ENCODE assay signal across 10 cellular contexts in genomic region chr10:69093933-69094332, GRCh38. TPM values are rescaled to one million over a fixed set of nuclear protein-coding genes. Genes with fewer than 3 reads are reported as not detected.
DNase-seq lines count a peak whose midpoint lies in the region; ATAC-seq, FAIRE-seq and TF ChIP-seq lines count a peak whose summit lies in the region.
"Had no signal": no experiment of that assay in that cellular context is flagged by ENCODE, and none has a peak within 500 bp of the region (broad histone marks: within the 10 kb centered on the region; RNA-seq: fewer than 3 reads in every experiment).

No MANE protein-coding gene starts in this region.

- H3K4me2 ChIP-seq in K562 (ENCODE audit: insufficient read depth, low read length), result no peak overlapping the region
- no peak overlapping the region for H3K4me2 ChIP-seq in mesenchymal stem cell (ENCODE audit: low read length, poor library complexity, severe bottlenecking)

- no peaks in the 10 kb centered on the region for H3K9me1 ChIP-seq in K562 (ENCODE audit: control insufficient read depth, insufficient read depth, low read length)

- H3K36me3 ChIP-seq in CD4-positive, alpha-beta memory T cell (ENCODE audit: insufficient read depth, low read length), result peaks cover 11% of the 10 kb centered on the region
- H3K36me3 ChIP-seq in K562 (ENCODE audit: control insufficient read depth, insufficient read depth, low read length), result peaks cover 20% of the 10 kb centered on the region; the same call in 2 of the 3 replicates
- H3K36me3 ChIP-seq in mesenchymal stem cell (ENCODE audit: control insufficient read depth in 1 of 2, insufficient read depth in 2 of 2, low read depth in 1 of 2, low read length in 2 of 2), result no peaks in the 10 kb centered on the region

- H3K14ac ChIP-seq in mesenchymal stem cell (ENCODE audit: low read length in 2 of 2), result no peak overlapping the region

- no peak overlapping the region for H4K91ac ChIP-seq in mesenchymal stem cell (ENCODE audit: low read length)

- no peak for TF ChIP-seq EP300 in Ishikawa (IDR thresholded peaks at IDR 0.05; ENCODE audit: borderline replicate concordance)
- TF ChIP-seq EP300 in K562 (IDR thresholded peaks at IDR 0.05; ENCODE audit: low read length), result no peak

- no peak overlapping the region for H2AK5ac ChIP-seq in mesenchymal stem cell (ENCODE audit: low read length, severe bottlenecking)

- peak overlapping the region in 6 of 7 donors; percentile 60 to 98 (median 90) for H3K27ac Mint-ChIP-seq in CD4-positive, alpha-beta memory T cell
- no peak overlapping the region for H3K27ac Mint-ChIP-seq in WTC11

- H3K9ac ChIP-seq in K562 (ENCODE audit: insufficient read depth in 1 of 2, low read depth in 2 of 2, low read length in 2 of 2) (no peak overlapping the region), mesenchymal stem cell (ENCODE audit: low read length) (peak overlapping the region; percentile 14)

- 82% methylated on average over 1 of the region's 1 CpG for WGBS in K562 (ENCODE audit: insufficient coverage, low coverage, missing lambda C conversion rate)
- 86% methylated on average over 1 of the region's 1 CpG for WGBS in mesenchymal stem cell

- H3K23ac ChIP-seq in mesenchymal stem cell (ENCODE audit: low read length in 2 of 2), result no peak overlapping the region

- no peaks in the 10 kb centered on the region for H3K9me3 Mint-ChIP-seq in CD4-positive, alpha-beta memory T cell
- H3K9me3 Mint-ChIP-seq in WTC11, result no peaks in the 10 kb centered on the region
- H3K9me3 Mint-ChIP-seq: naive thymus-derived CD8-positive, alpha-beta T cell had no signal

- no peak overlapping the region for H2AFZ ChIP-seq in K562 (ENCODE audit: low read depth, low read length)
- H2AFZ ChIP-seq in mesenchymal stem cell (ENCODE audit: low read depth, low read length), result no peak overlapping the region

- CTCF ChIA-PET in CD4-positive, alpha-beta memory T cell (lab: Charles Lee; ENCODE audit: partially characterized antibody), result interaction anchor here (0.8 to 7.6 kb wide), 26 partner anchors 10 to 314 kb away, joined by 3 to 228 read pairs (median 5); partner anchors contain the start of genes DDX21 and KIFBP
- CTCF ChIA-PET in K562 (lab: Yijun Ruan, JAX; ENCODE audit: low intra/inter-chr PET ratio), result interaction anchor here (0.5 to 4.2 kb wide), 15 partner anchors 29 to 414 kb away, joined by 3 to 84 read pairs (median 4); partner anchors contain the start of genes DDX21 and VPS26A
- CTCF ChIA-PET in WTC11 (lab: Charles Lee), result interaction anchor here (1.1 to 2.8 kb wide), 6 partner anchors 34 to 113 kb away, joined by 4 to 14 read pairs (median 5); no protein-coding TSS in a partner anchor

- H3K4ac ChIP-seq in mesenchymal stem cell (ENCODE audit: low read depth in 1 of 2, low read length in 2 of 2), result no peak overlapping the region

- no peak overlapping the region for H2BK5ac ChIP-seq in mesenchymal stem cell (ENCODE audit: low read depth, low read length, poor library complexity, severe bottlenecking)

- in situ Hi-C loops in K562 (cut with MboI), result no loop called here

- peaks cover 12% of the 10 kb centered on the region for H3K79me1 ChIP-seq in mesenchymal stem cell (replicated peaks; ENCODE audit: low read length, poor library complexity, severe bottlenecking)

- H2BK12ac ChIP-seq in mesenchymal stem cell (ENCODE audit: low read length in 2 of 2), result no peak overlapping the region

- TF ChIP-seq RAD21 in Ishikawa (IDR thresholded peaks at IDR 0.05; ENCODE audit: low read depth), result peak; percentile 17
- TF ChIP-seq RAD21 in K562 (CRISPR knock-in tag; conservative IDR thresholded peaks at IDR 0.05 in 1 of 2, IDR thresholded peaks at IDR 0.05 in 1 of 2), result peak; percentile 39 to 53

- no peak overlapping the region for H2BK15ac ChIP-seq in mesenchymal stem cell (ENCODE audit: low read depth, poor library complexity, severe bottlenecking)

- no peak overlapping the region for H3K4me3 ChIP-seq in CD4-positive, alpha-beta memory T cell (ENCODE audit: low read length in 2 of 2)
- H3K4me3 ChIP-seq in K562, result no peak overlapping the region
- H3K4me3 ChIP-seq in mesenchymal stem cell (ENCODE audit: insufficient read depth in 1 of 2, low read depth in 1 of 2, low read length in 2 of 2), result no peak overlapping the region
- H3K4me3 ChIP-seq: suprapubic skin had no signal

- peak; percentile 20; the same call in 2 of the 3 replicates for ATAC-seq in K562
- ATAC-seq in HG02642 (IDR thresholded peaks at IDR 0.05; ENCODE audit: poor library complexity, unreplicated experiment), result no peak
- ATAC-seq in WTC11, result no peak

- H4K20me1 ChIP-seq in K562 (replicated peaks; ENCODE audit: control insufficient read depth, insufficient read depth, low read length), result no peaks in the 10 kb centered on the region

- no peak for TF ChIP-seq POLR2A in K562 (conservative IDR thresholded peaks at IDR 0.05)

- H3K18ac ChIP-seq in mesenchymal stem cell (ENCODE audit: low read depth in 1 of 2, low read length in 2 of 2), result no peak overlapping the region

- no peak overlapping the region for H4K8ac ChIP-seq in mesenchymal stem cell (ENCODE audit: low read length)

- peaks cover 8 to 44% of the 10 kb centered on the region in 2 donors for H3K36me3 Mint-ChIP-seq in CD4-positive, alpha-beta memory T cell
- no peaks in the 10 kb centered on the region for H3K36me3 Mint-ChIP-seq in WTC11

- H3K27ac ChIP-seq in CD4-positive, alpha-beta memory T cell (ENCODE audit: low read depth, low read length), result peak overlapping the region; percentile 64
- no peak overlapping the region for H3K27ac ChIP-seq in K562 (ENCODE audit: extremely low read depth, low read depth, low read length)
- no peak overlapping the region for H3K27ac ChIP-seq in mesenchymal stem cell (ENCODE audit: low read length, poor library complexity, severe bottlenecking)
- H3K27ac ChIP-seq: suprapubic skin had no signal

- POLR2A ChIA-PET in CD4-positive, alpha-beta memory T cell (lab: Charles Lee; ENCODE audit: partially characterized antibody), result interaction anchor here (0.8 to 5.7 kb wide), 4 partner anchors 22 to 102 kb away, joined by 3 to 56 read pairs (median 4); no protein-coding TSS in a partner anchor
- POLR2A ChIA-PET in K562 (lab: Yijun Ruan, JAX) (interaction anchor here (1.2 to 3.0 kb wide), 6 partner anchors 12 to 125 kb away, joined by 3 to 12 read pairs (median 3); no protein-coding TSS in a partner anchor), WTC11 (lab: Charles Lee) (no interaction called here)

- H3K4me3 Mint-ChIP-seq in CD4-positive, alpha-beta memory T cell, result peak overlapping the region in 1 of 8 donors; percentile 76
- no peak overlapping the region for H3K4me3 Mint-ChIP-seq in WTC11

- no TSS peak for BruUV-seq in K562 (replicated peaks; lab: Mats Ljungman, UMichigan)

- H3K27me3 Mint-ChIP-seq in CD4-positive, alpha-beta memory T cell, result peaks cover 0 to under 1% of the 10 kb centered on the region in 2 donors
- H3K27me3 Mint-ChIP-seq in WTC11 (ENCODE audit: low read depth), result no peaks in the 10 kb centered on the region
- H3K27me3 Mint-ChIP-seq: naive thymus-derived CD8-positive, alpha-beta T cell had no signal

- H3K4me1 Mint-ChIP-seq in CD4-positive, alpha-beta memory T cell, result peaks cover 36 to 68% (median 50%) of the 10 kb centered on the region in 4 donors
- no peaks in the 10 kb centered on the region for H3K4me1 Mint-ChIP-seq in WTC11

- H3K79me2 ChIP-seq in K562 (ENCODE audit: control insufficient read depth, insufficient read depth, low read length), result peaks cover 74% of the 10 kb centered on the region

- peaks cover 56% of the 10 kb centered on the region for H3K4me1 ChIP-seq in CD4-positive, alpha-beta memory T cell (ENCODE audit: insufficient read depth, low read length)
- H3K4me1 ChIP-seq in K562 (replicated peaks in 1 of 2; ENCODE audit: control insufficient read depth in 2 of 2, insufficient read depth in 2 of 2, low read length in 2 of 2), result peaks cover 0 to 17% of the 10 kb centered on the region in 2 experiments; a peak in 2 of 5 replicates
- H3K4me1 ChIP-seq in mesenchymal stem cell (ENCODE audit: control insufficient read depth, insufficient read depth, low read depth, low read length), result peaks cover 4% of the 10 kb centered on the region

- no peak overlapping the region for H2BK120ac ChIP-seq in mesenchymal stem cell (ENCODE audit: low read depth, low read length)

- intact Hi-C loops in CD4-positive, alpha-beta memory T cell (cut with micrococcal nuclease), result loop anchor here (1.0 to 2.0 kb wide), 6 partner anchors 29 to 413 kb away; partner anchors contain the start of gene KIFBP
- intact Hi-C loops in K562 (cut with micrococcal nuclease), result loop anchor here (1.0 to 5.0 kb wide), 7 partner anchors 29 to 318 kb away; partner anchors contain the start of genes DDX50 and KIFBP

- TF ChIP-seq CTCF in K562 (IDR thresholded peaks at IDR 0.05 in 2 of 3, conservative IDR thresholded peaks at IDR 0.05 in 1 of 3; ENCODE audit: insufficient read depth in 2 of 3, low read depth in 1 of 3, low read length in 3 of 3) (peak in 2 of 3 experiments; percentile 42 to 50; a peak in 3 of 6 replicates), WTC11 (IDR thresholded peaks at IDR 0.05) (no peak)

- no peak for FAIRE-seq in K562 (lab: Jason Lieb, UNC)

- no peak for DNase-seq in CD4-positive, alpha-beta memory T cell
- DNase-seq in K562 (ENCODE audit: extremely low read depth in 1 of 4, low spot score in 3 of 4) (peak in 3 of 4 experiments; percentile 48 to 61 (median 48)), mesenchymal stem cell (no peak), AG20443 (ENCODE audit: low spot score) (no peak), SKM-1 treated with dmso at 0.1 percent for 144 hours (lab: John Stamatoyannopoulos, UW; ENCODE audit: unreplicated experiment) (no peak), WTC11 (ENCODE audit: low spot score) (no peak)

- no peaks in the 10 kb centered on the region for H3K9me3 ChIP-seq in CD4-positive, alpha-beta memory T cell (ENCODE audit: control insufficient read depth in 1 of 2, low read length in 2 of 2)
- H3K9me3 ChIP-seq in K562 (replicated peaks; ENCODE audit: control insufficient read depth, insufficient read depth, low read depth, low read length) (no peaks in the 10 kb centered on the region), mesenchymal stem cell (ENCODE audit: control insufficient read depth, low read length) (no peaks in the 10 kb centered on the region)
- H3K9me3 ChIP-seq: suprapubic skin had no signal

- H3K27me3 ChIP-seq in CD4-positive, alpha-beta memory T cell (ENCODE audit: insufficient read depth, low read length), result no peaks in the 10 kb centered on the region
- no peaks in the 10 kb centered on the region for H3K27me3 ChIP-seq in K562 (ENCODE audit: control insufficient read depth in 2 of 2, insufficient read depth in 2 of 2, low read length in 2 of 2)
- H3K27me3 ChIP-seq in mesenchymal stem cell (ENCODE audit: control insufficient read depth in 1 of 2, insufficient read depth in 1 of 2, low read length in 2 of 2), result no peaks in the 10 kb centered on the region
- H3K27me3 ChIP-seq: suprapubic skin had no signal

RNA-seq across cellular contexts. Expression of gene SRGN, which starts 6.0 kb away (rescaled TPM):
- 100 to 1,000 TPM; 122 to 133 TPM for total RNA-seq in CD4-positive, alpha-beta memory T cell
- polyA plus RNA-seq in CD4-positive, alpha-beta memory T cell, result 100 to 1,000 TPM; 168 to 298 TPM
- 88.1 and 137 TPM in 2 replicates for total RNA-seq in K562 (2011; cell fraction: chromatin; rRNA removed; ENCODE audit: low replicate concordance)
- total RNA-seq in K562 (2011; cell fraction: nucleolus; rRNA removed), result 154 and 205 TPM in 2 replicates
- 184 and 200 TPM in 2 replicates for total RNA-seq in K562 (2011; cell fraction: nucleoplasm; rRNA removed)
- total RNA-seq in K562 (2014; rRNA removed) (147 and 180 TPM in 2 replicates), K562 (2014; rRNA removed; fragmentation: Illumina TruSeq; extraction: Trizol) (256 and 289 TPM in 2 replicates), K562 (2015; rRNA removed; fragmentation: Illumina TruSeq; extraction: Trizol) (149 and 165 TPM in 2 replicates), K562 (2021) (173 and 193 TPM in 2 replicates), WTC11 (2021) (1.2 to 1.4 TPM (median 1.3 TPM) in 3 replicates)
- polyA plus RNA-seq in K562 (2011; rRNA removed) (124 and 136 TPM in 2 replicates), K562 (2014; fragmentation: Illumina TruSeq; extraction: Trizol) (259 and 284 TPM in 2 replicates), K562 (2014; fragmentation: Nextera tagmentation; extraction: Ambion mirVana) (100 to 1,000 TPM; 275 to 304 TPM), K562 (2014; rRNA removed) (169 and 189 TPM in 2 replicates)
- 61.8 and 105 TPM in 2 replicates for polyA plus RNA-seq in K562 (2011; cell fraction: cytosol; rRNA removed)
- 20.2 and 32.5 TPM in 2 replicates for polyA plus RNA-seq in K562 (2011; cell fraction: nucleus; rRNA removed)
- polyA plus RNA-seq in K562 (2012), result 208 and 216 TPM in 2 replicates
- polyA minus RNA-seq in K562 (2011; rRNA and poly(A)+ RNA removed), result 80.5 and 89.5 TPM in 2 replicates
- 42.2 and 44.1 TPM in 2 replicates for polyA minus RNA-seq in K562 (2011; cell fraction: cytosol; rRNA and poly(A)+ RNA removed)
- 5.8 and 12.2 TPM in 2 replicates for polyA minus RNA-seq in K562 (2011; cell fraction: nucleus; rRNA and poly(A)+ RNA removed)
- 1.1 TPM for polyA plus RNA-seq in mesenchymal stem cell (2013, experiment 1 of 2)
- 1.1 TPM for polyA plus RNA-seq in mesenchymal stem cell (2013, experiment 2 of 2)

RNA-seq across cellular contexts. Expression of gene VPS26A, which starts 30.0 kb away (rescaled TPM):
- total RNA-seq in CD4-positive, alpha-beta memory T cell, result 10 to 100 TPM; 31.7 to 35.9 TPM
- polyA plus RNA-seq in CD4-positive, alpha-beta memory T cell, result 10 to 100 TPM; 34.7 to 37.4 TPM
- 5.9 and 44.1 TPM in 2 replicates for total RNA-seq in K562 (2011; cell fraction: chromatin; rRNA removed; ENCODE audit: low replicate concordance)
- total RNA-seq in K562 (2011; cell fraction: nucleolus; rRNA removed), result 3.3 and 5.4 TPM in 2 replicates
- 12.9 and 27.5 TPM in 2 replicates for total RNA-seq in K562 (2011; cell fraction: nucleoplasm; rRNA removed)
- total RNA-seq in K562 (2014; rRNA removed), result 41.7 and 47.1 TPM in 2 replicates
- total RNA-seq in K562 (2014; rRNA removed; fragmentation: Illumina TruSeq; extraction: Trizol), result 61.6 and 78.9 TPM in 2 replicates
- 52.7 and 58.7 TPM in 2 replicates for total RNA-seq in K562 (2015; rRNA removed; fragmentation: Illumina TruSeq; extraction: Trizol)
- 80.9 and 83.1 TPM in 2 replicates for total RNA-seq in K562 (2021)
- 36.9 and 64.0 TPM in 2 replicates for polyA plus RNA-seq in K562 (2011; rRNA removed)
- 4.7 and 13.5 TPM in 2 replicates for polyA plus RNA-seq in K562 (2011; cell fraction: cytosol; rRNA removed)
- polyA plus RNA-seq in K562 (2011; cell fraction: nucleus; rRNA removed), result 4.1 and 7.3 TPM in 2 replicates
- 70.0 and 81.1 TPM in 2 replicates for polyA plus RNA-seq in K562 (2012)
- 81.9 and 85.9 TPM in 2 replicates for polyA plus RNA-seq in K562 (2014; fragmentation: Illumina TruSeq; extraction: Trizol)
- 100 to 1,000 TPM; 117 to 137 TPM for polyA plus RNA-seq in K562 (2014; fragmentation: Nextera tagmentation; extraction: Ambion mirVana)
- 63.2 and 69.3 TPM in 2 replicates for polyA plus RNA-seq in K562 (2014; rRNA removed)
- 40.8 and 41.4 TPM in 2 replicates for polyA minus RNA-seq in K562 (2011; rRNA and poly(A)+ RNA removed)
- polyA minus RNA-seq in K562 (2011; cell fraction: cytosol; rRNA and poly(A)+ RNA removed), result 18.8 and 21.5 TPM in 2 replicates
- polyA minus RNA-seq in K562 (2011; cell fraction: nucleus; rRNA and poly(A)+ RNA removed), result 2.8 and 6.4 TPM in 2 replicates
- polyA plus RNA-seq in mesenchymal stem cell (2013, experiment 1 of 2), result 60.4 TPM
- polyA plus RNA-seq in mesenchymal stem cell (2013, experiment 2 of 2), result 65.4 TPM
- 34.2 to 39.4 TPM (median 37.4 TPM) in 3 replicates for total RNA-seq in WTC11 (2021)

Comparison
In these comparisons a context has a peak if more than half of its experiments do, and no peak if none do; other contexts are left out.
1. DNase-seq: peak in K562 (3 of 4); none in CD4-positive, alpha-beta memory T cell (0 of 5), mesenchymal stem cell (single experiment), AG20443 (single experiment), SKM-1 treated with dmso at 0.1 percent for 144 hours (single experiment) and WTC11 (single experiment).
2. RNA of gene SRGN, which starts 6.0 kb away (total RNA-seq): 88.1 to 289 TPM in K562 and 122 to 133 TPM in CD4-positive, alpha-beta memory T cell; 1.2 to 1.4 TPM in WTC11; every median in the first group is over 10 times any median in the second.